In the genomic region with DNA sequence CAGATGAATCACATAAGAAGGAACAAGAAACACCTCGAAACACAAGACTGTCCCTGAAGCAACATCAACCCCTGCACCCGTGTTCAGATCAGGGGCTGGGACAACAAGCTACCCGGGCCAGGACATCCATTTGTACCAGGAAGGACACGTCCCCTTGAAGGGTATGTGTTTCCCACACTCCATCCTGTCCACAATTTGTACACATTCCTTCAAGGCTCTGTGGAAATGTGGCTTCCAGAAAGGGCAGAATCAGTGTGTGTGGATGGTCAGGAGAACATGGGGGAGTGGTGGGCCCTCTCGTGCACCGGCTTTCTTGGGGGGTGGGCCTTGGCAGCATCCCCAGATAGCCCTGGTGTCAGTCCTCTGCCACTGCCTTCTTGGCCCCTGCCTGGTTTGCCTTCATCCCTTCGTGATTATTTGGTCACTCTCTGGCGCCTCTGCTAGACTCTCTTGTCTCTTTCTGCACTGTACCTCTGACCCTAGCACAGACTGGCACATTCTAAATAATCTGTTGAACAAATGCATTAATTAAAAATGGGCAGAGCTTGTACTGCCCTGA, we compare ENCODE assay signal across 17 cellular contexts. TPM values are rescaled to one million over a fixed set of nuclear protein-coding genes. Genes with fewer than 3 reads are reported as not detected.
DNase-seq lines count a peak whose midpoint lies in the region; ATAC-seq and TF ChIP-seq lines count a peak whose summit lies in the region.
"Had no signal": no experiment of that assay in that cellular context is flagged by ENCODE, and none has a peak within 500 bp of the region (broad histone marks: within the 10 kb centered on the region; RNA-seq: fewer than 3 reads in every experiment).

No MANE protein-coding gene starts in this region.

- H3K4me3 ChIP-seq in right atrium auricular region (no peak overlapping the region), adrenal gland (no peak overlapping the region)
- H3K4me3 ChIP-seq: HAP-1 had no signal

- H3K9me3 ChIP-seq in right atrium auricular region (no peaks in the 10 kb centered on the region), adrenal gland (replicated peaks in 1 of 3) (no peaks in the 10 kb centered on the region), T-helper 17 cell (ENCODE audit: control insufficient read depth, low read length, poor library complexity, severe bottlenecking) (no peaks in the 10 kb centered on the region)
- H3K9me3 ChIP-seq: HAP-1 had no signal

- DNase-seq in right atrium auricular region (ENCODE audit: low spot score) (no peak), Right ventricle myocardium inferior (ENCODE audit: missing footprints) (no peak), adrenal gland (no peak), osteocyte (ENCODE audit: extremely low spot score, unreplicated experiment) (no peak), T-helper 17 cell (no peak), iPS-NIHi7 (ENCODE audit: extremely low spot score) (no peak), DMS53 (lab: John Stamatoyannopoulos, UW) (no peak)
- no peak for DNase-seq in activated T-cell treated with anti-CD3 and anti-CD28 coated beads, Interleukin-2, amount 50 U/mL, for 4 hours
- DNase-seq: Calu3; CD4-positive, CD25-positive, alpha-beta regulatory T cell; DMS79; NCI-H1436 treated with DMSO at 0.1 percent for 48 hours; NCI-H226; NCI-H526 treated with DMSO at 0.1 percent for 48 hours; PC-3; SHP77 had no signal

- no peaks in the 10 kb centered on the region for H3K27me3 ChIP-seq in right atrium auricular region
- no peaks in the 10 kb centered on the region for H3K27me3 ChIP-seq in adrenal gland

- no peaks in the 10 kb centered on the region for H3K27me3 Mint-ChIP-seq in osteocyte (ENCODE audit: unreplicated experiment)
- H3K27me3 Mint-ChIP-seq in T-helper 17 cell, result peaks cover 10% of the 10 kb centered on the region
- H3K27me3 Mint-ChIP-seq in activated T-cell treated with anti-CD3 and anti-CD28 coated beads, Interleukin-2, amount 50 U/mL, for 4 hours (ENCODE audit: low read depth), result no peaks in the 10 kb centered on the region

- H3K36me3 ChIP-seq in right atrium auricular region, result peaks cover 33% of the 10 kb centered on the region
- peaks cover 0 to 45% of the 10 kb centered on the region in 2 donors for H3K36me3 ChIP-seq in adrenal gland (replicated peaks in 1 of 2)
- H3K36me3 ChIP-seq: HAP-1 had no signal

- ATAC-seq in Right ventricle myocardium inferior (no peak), T-helper 17 cell (no peak)
- ATAC-seq in activated T-cell treated with anti-CD3 and anti-CD28 coated beads, Interleukin-2, amount 50 U/mL, for 4 hours, result no peak
- ATAC-seq: PC-3 had no signal

- TF ChIP-seq POLR2A in adrenal gland (IDR thresholded peaks at IDR 0.05), result no peak

- intact Hi-C loops in Right ventricle myocardium inferior (cut with DNase I) (no loop called here), adrenal gland (cut with DNase I) (loop anchor here in 1 of 2 donors (10.0 kb wide), 1 partner anchor 63 kb away; no protein-coding TSS in a partner anchor)

- WGBS in adrenal gland, 4 donors, result 54 to 68% (median 62%) methylated on average over 8 of the region's 8 CpGs

- H3K27ac ChIP-seq in right atrium auricular region (peak overlapping the region; percentile 41 to 56), adrenal gland (peak overlapping the region in 3 of 5 donors; percentile 20 to 58 (median 36))

- peaks cover 35% of the 10 kb centered on the region for H3K36me3 Mint-ChIP-seq in osteocyte (ENCODE audit: unreplicated experiment)
- H3K36me3 Mint-ChIP-seq in T-helper 17 cell (ENCODE audit: low read depth), result no peaks in the 10 kb centered on the region
- H3K36me3 Mint-ChIP-seq in activated T-cell treated with anti-CD3 and anti-CD28 coated beads, Interleukin-2, amount 50 U/mL, for 4 hours (ENCODE audit: insufficient read depth), result no peaks in the 10 kb centered on the region
- H3K36me3 Mint-ChIP-seq: CD4-positive, CD25-positive, alpha-beta regulatory T cell had no signal

- peak overlapping the region; percentile 35 for H3K27ac Mint-ChIP-seq in osteocyte (ENCODE audit: unreplicated experiment)
- no peak overlapping the region for H3K27ac Mint-ChIP-seq in T-helper 17 cell
- H3K27ac Mint-ChIP-seq: CD4-positive, CD25-positive, alpha-beta regulatory T cell had no signal

- no peak overlapping the region for H3K4me3 Mint-ChIP-seq in osteocyte (ENCODE audit: unreplicated experiment)
- no peak overlapping the region for H3K4me3 Mint-ChIP-seq in T-helper 17 cell
- no peak overlapping the region for H3K4me3 Mint-ChIP-seq in activated T-cell treated with anti-CD3 and anti-CD28 coated beads, Interleukin-2, amount 50 U/mL, for 4 hours
- H3K4me3 Mint-ChIP-seq: CD4-positive, CD25-positive, alpha-beta regulatory T cell had no signal

- H3K9me3 Mint-ChIP-seq in osteocyte (ENCODE audit: unreplicated experiment), result no peaks in the 10 kb centered on the region
- H3K9me3 Mint-ChIP-seq in activated T-cell treated with anti-CD3 and anti-CD28 coated beads, Interleukin-2, amount 50 U/mL, for 4 hours, result no peaks in the 10 kb centered on the region
- H3K9me3 Mint-ChIP-seq: CD4-positive, CD25-positive, alpha-beta regulatory T cell had no signal

- TF ChIP-seq CTCF in right atrium auricular region (IDR thresholded peaks at IDR 0.05) (no peak), adrenal gland (IDR thresholded peaks at IDR 0.05) (no peak), osteocyte (IDR thresholded peaks at IDR 0.05) (no peak)

- H3K4me1 ChIP-seq in right atrium auricular region (peaks cover 0 to 41% of the 10 kb centered on the region in 2 donors), adrenal gland (replicated peaks in 1 of 2) (peaks cover 12 to 29% of the 10 kb centered on the region in 2 donors)
- H3K4me1 ChIP-seq: HAP-1 had no signal

- H3K4me1 Mint-ChIP-seq in osteocyte (ENCODE audit: unreplicated experiment) (peaks cover 40% of the 10 kb centered on the region), T-helper 17 cell (peaks cover under 1% of the 10 kb centered on the region)
- H3K4me1 Mint-ChIP-seq in activated T-cell treated with anti-CD3 and anti-CD28 coated beads, Interleukin-2, amount 50 U/mL, for 4 hours (ENCODE audit: low read depth), result no peaks in the 10 kb centered on the region
- H3K4me1 Mint-ChIP-seq: CD4-positive, CD25-positive, alpha-beta regulatory T cell had no signal

RNA-seq across cellular contexts. Expression of a gene that starts 10.3 kb away (rescaled TPM):
- total RNA-seq in right atrium auricular region (10 to 100 TPM; 40.6 to 59.5 TPM), Right ventricle myocardium inferior (55.3 TPM), adrenal gland (100 to 1,000 TPM in 1 of 8 donors, 10 to 100 TPM in 7; 38.0 to 100 (median 60.0) TPM), osteocyte (191 and 196 TPM in 2 replicates), T-helper 17 cell (10 to 100 TPM in 1 of 2 donors, under 1 TPM in 1; 0.70 to 15.2 TPM)
- polyA plus RNA-seq in adrenal gland, result 100 to 1,000 TPM in 1 of 3 donors, 10 to 100 TPM in 2; 15.5 to 130 (median 71.7) TPM
- 1 to 10 TPM; 2.7 to 4.1 (median 3.2) TPM for total RNA-seq in activated T-cell treated with anti-CD3 and anti-CD28 coated beads, Interleukin-2, amount 50 U/mL, for 4 hours
- polyA plus RNA-seq: CD4-positive, CD25-positive, alpha-beta regulatory T cell had no signal

RNA-seq across cellular contexts. Expression of a gene that starts 56.4 kb away (rescaled TPM):
- 10 to 100 TPM; 11.7 TPM for total RNA-seq in right atrium auricular region
- total RNA-seq in Right ventricle myocardium inferior, result 8.5 TPM
- 10 to 100 TPM; 17.9 to 85.6 (median 22.2) TPM for total RNA-seq in adrenal gland
- 10 to 100 TPM; 12.9 to 19.9 (median 19.1) TPM for polyA plus RNA-seq in adrenal gland
- total RNA-seq in osteocyte, result 14.2 and 15.9 TPM in 2 replicates
- total RNA-seq in T-helper 17 cell, result 10 to 100 TPM; 24.3 to 27.3 TPM
- 10 to 100 TPM; 47.9 to 56.1 (median 55.5) TPM for total RNA-seq in activated T-cell treated with anti-CD3 and anti-CD28 coated beads, Interleukin-2, amount 50 U/mL, for 4 hours
